In the genomic region with DNA sequence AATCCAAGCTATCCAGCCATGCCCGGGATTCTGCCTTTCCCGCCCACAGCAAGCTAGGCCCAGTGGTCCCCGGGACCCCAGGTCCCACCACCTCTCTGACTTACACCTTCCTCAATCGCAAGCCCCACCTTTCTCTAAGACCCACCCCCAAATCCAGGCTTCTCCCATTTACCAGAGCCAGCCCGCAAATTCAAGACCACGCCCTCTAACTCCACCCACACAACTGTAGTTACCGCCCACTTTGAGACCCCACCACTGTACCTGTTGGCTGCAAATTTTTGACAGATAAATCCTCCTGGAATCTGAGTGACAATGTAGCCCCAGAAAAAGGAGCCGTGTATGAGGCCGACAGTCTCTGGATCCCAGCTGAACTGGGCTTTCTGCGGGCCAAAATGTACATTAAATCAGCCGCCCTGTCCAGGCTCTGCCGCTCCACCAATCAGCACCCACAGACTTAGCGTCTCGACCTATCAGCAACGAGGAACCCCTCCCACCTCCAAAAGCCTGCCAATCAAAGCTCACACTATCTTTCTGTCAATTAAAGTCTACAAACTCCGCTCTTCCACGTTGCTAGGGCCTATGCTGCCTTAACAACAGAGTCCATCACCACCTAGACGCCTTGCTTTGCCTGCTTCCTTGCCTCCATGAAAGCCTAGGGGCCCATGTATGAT, we compare ENCODE assay signal across 27 cellular contexts. TPM values are rescaled to one million over a fixed set of nuclear protein-coding genes. Genes with fewer than 3 reads are reported as not detected.
A peak's percentile ranks its signal among the peaks of the same experiment; 100 is the strongest.
DNase-seq lines count a peak whose midpoint lies in the region; ATAC-seq, FAIRE-seq and TF ChIP-seq lines count a peak whose summit lies in the region.
"Had no signal": no experiment of that assay in that cellular context is flagged by ENCODE, and none has a peak within 500 bp of the region (broad histone marks: within the 10 kb centered on the region; RNA-seq: fewer than 3 reads in every experiment).

No MANE protein-coding gene starts in this region.

- H3K4me3 ChIP-seq in GM23338 (no peak overlapping the region), H1 (ENCODE audit: extremely low read depth in 1 of 4, insufficient read depth in 2 of 4, low read depth in 3 of 4, low read length in 4 of 4) (no peak overlapping the region)
- H3K4me3 ChIP-seq: heart left ventricle, lower lobe of right lung, mucosa of descending colon, spleen had no signal

- TF ChIP-seq EP300 in H1 (IDR thresholded peaks at IDR 0.05; ENCODE audit: borderline replicate concordance in 1 of 2, low read depth in 2 of 2, low read length in 2 of 2): no peak

- H2AFZ ChIP-seq in GM23338 (no peak overlapping the region), H1 (ENCODE audit: low read length) (no peak overlapping the region)

- H3K4me3 Mint-ChIP-seq in GM23338: no peak overlapping the region; the same call in 2 of the 3 replicates
- H3K4me3 Mint-ChIP-seq: activated CD4-positive, alpha-beta T cell treated with anti-CD3 and anti-CD28 coated beads, Interleukin-2, amount 10 ng/mL, durations not matched to agents 7 days and 5 days; activated T-cell treated with anti-CD3 and anti-CD28 coated beads, Interleukin-2, amount 50 U/mL, for 4 hours; natural killer cell treated with Interleukin-12 subunit alpha and Interleukin-12 subunit beta and Interleukin-15 and Interleukin-18, amount 100 ng/mL, for 72 hours had no signal

- no peaks in the 10 kb centered on the region for H3K79me1 ChIP-seq in H1 (ENCODE audit: low read depth, low read length)

- ATAC-seq in GM23338 (peak; percentile 7), SK-N-SH treated with all-trans-retinoic acid at 6 μM for 48 hours (peak; percentile 40)
- ATAC-seq: activated T-cell treated with anti-CD3 and anti-CD28 coated beads, Interleukin-2, amount 50 U/mL, for 4 hours; heart left ventricle; lower lobe of right lung; mucosa of descending colon; natural killer cell treated with Interleukin-12 subunit alpha and Interleukin-12 subunit beta and Interleukin-15 and Interleukin-18, amount 100 ng/mL, for 72 hours; right cardiac atrium; Right ventricle myocardium inferior had no signal

- no peak overlapping the region for H2BK12ac ChIP-seq in H1 (ENCODE audit: low read depth, low read length)

- TF ChIP-seq POLR2A in H1 (IDR thresholded peaks at IDR 0.05; ENCODE audit: control extremely low read depth in 1 of 2, low read depth in 2 of 2, low read length in 2 of 2): no peak

- peaks cover 0 to 2% of the 10 kb centered on the region in 2 experiments; a peak in 1 of 4 replicates for H3K9me3 ChIP-seq in H1 (ENCODE audit: insufficient read depth in 2 of 2, low read depth in 1 of 2, low read length in 1 of 2)
- H3K9me3 ChIP-seq: heart left ventricle, lower lobe of right lung, mucosa of descending colon, spleen had no signal

- H3K23me2 ChIP-seq in H1 (ENCODE audit: low read depth, low read length): peaks cover 9% of the 10 kb centered on the region; the same call in 1 of the 2 replicates

- no peak for TF ChIP-seq CTCF in 22Rv1 (IDR thresholded peaks at IDR 0.05)
- no peak for TF ChIP-seq CTCF in GM23338 (conservative IDR thresholded peaks at IDR 0.05; ENCODE audit: low read depth in 2 of 2)
- TF ChIP-seq CTCF in H1 (IDR thresholded peaks at IDR 0.05; ENCODE audit: control extremely low read depth in 1 of 3, insufficient read depth in 1 of 3, low read depth in 1 of 3, low read length in 3 of 3): no peak
- TF ChIP-seq CTCF in GM10248 (IDR thresholded peaks at IDR 0.05; ENCODE audit: control extremely low read depth, extremely low read depth, low read depth, missing control alignments): no peak

- H3K27me3 ChIP-seq in GM23338 (ENCODE audit: insufficient read depth) (peaks cover 76% of the 10 kb centered on the region), H1 (replicated peaks in 1 of 4; ENCODE audit: control insufficient read depth in 3 of 4, extremely low read depth in 1 of 4, insufficient read depth in 3 of 4, low read length in 3 of 4) (peaks cover 23 to 62% (median 51%) of the 10 kb centered on the region in 4 experiments; a peak in 6 of 7 replicates)

- H2BK20ac ChIP-seq in H1 (ENCODE audit: low read length): no peak overlapping the region

- H4K5ac ChIP-seq in H1 (ENCODE audit: insufficient read length, low read depth, low read length): no peak overlapping the region

- H3K27ac ChIP-seq in 22Rv1 (peak overlapping the region; percentile 51), GM23338 (ENCODE audit: low read depth) (no peak overlapping the region), H1 (ENCODE audit: low read depth, low read length) (no peak overlapping the region)
- H3K27ac ChIP-seq: heart left ventricle, lower lobe of right lung, spleen had no signal

- peaks cover 5% of the 10 kb centered on the region for H3K36me3 Mint-ChIP-seq in GM23338 (ENCODE audit: low read depth)

- H4K91ac ChIP-seq in H1 (replicated peaks; ENCODE audit: insufficient read length, low read length): no peak overlapping the region

- H3K4ac ChIP-seq in H1 (replicated peaks; ENCODE audit: insufficient read length, low read depth, low read length): peak overlapping the region; percentile 79

- H3K27ac Mint-ChIP-seq in GM23338: no peak overlapping the region
- H3K27ac Mint-ChIP-seq: activated CD4-positive, alpha-beta T cell treated with anti-CD3 and anti-CD28 coated beads, Interleukin-2, amount 10 ng/mL, durations not matched to agents 7 days and 5 days; natural killer cell treated with Interleukin-12 subunit alpha and Interleukin-12 subunit beta and Interleukin-15 and Interleukin-18, amount 100 ng/mL, for 72 hours had no signal

- CTCF ChIA-PET in H1 (lab: Charles Lee; ENCODE audit: partially characterized antibody) (interaction anchor here (0.6 to 4.7 kb wide), 5 partner anchors 11 to 1991 kb away, joined by 3 to 38 read pairs (median 5); partner anchors contain the start of genes DKKL1, GFY and PTH2), GM10248 (lab: Yijun Ruan, JAX) (interaction anchor here (1.2 to 2.4 kb wide), 3 partner anchors 41 to 107 kb away, joined by 3 to 14 read pairs (median 4); no protein-coding TSS in a partner anchor)

- no peak overlapping the region for H2BK5ac ChIP-seq in H1 (ENCODE audit: low read depth, low read length)

- H3K27me3 Mint-ChIP-seq in GM23338 (ENCODE audit: insufficient read depth, low read depth, poor library complexity): peaks cover 75% of the 10 kb centered on the region

- DNase-seq in GM23338 (ENCODE audit: low spot score) (no peak), H1 (ENCODE audit: low read depth in 1 of 2, low spot score in 2 of 2) (no peak), inferior parietal cortex (ENCODE audit: extremely low spot score) (no peak), GM19239 (ENCODE audit: insufficient read length, low spot score) (no peak), T-helper 1 cell (no peak), GM10248 (ENCODE audit: extremely low spot score) (no peak)
- DNase-seq: activated CD4-positive, alpha-beta T cell treated with anti-CD3 and anti-CD28 coated beads, Interleukin-2, amount 10 ng/mL, durations not matched to agents 7 days and 5 days; activated gamma-delta T cell treated with Interleukin-2 at 50 U/mL for 16 hours; activated T-cell treated with anti-CD3 and anti-CD28 coated beads, Interleukin-2, amount 50 U/mL, for 4 hours; Calu3; effector CD4-positive, alpha-beta T cell; erythroblast; heart left ventricle; lower lobe of right lung; NCI-H1092 treated with DMSO at 0.1 percent for 48 hours; NCI-H1930; NCI-H526 treated with DMSO at 0.1 percent for 48 hours; spleen had no signal

- H3K23ac ChIP-seq in H1 (ENCODE audit: insufficient read length): no peak overlapping the region

- H4K20me1 ChIP-seq in GM23338 (replicated peaks; ENCODE audit: insufficient read depth): no peaks in the 10 kb centered on the region
- no peaks in the 10 kb centered on the region for H4K20me1 ChIP-seq in H1 (replicated peaks in 1 of 2; ENCODE audit: control insufficient read depth in 1 of 2, insufficient read depth in 2 of 2, low read length in 2 of 2)

- H2BK120ac ChIP-seq in H1 (replicated peaks; ENCODE audit: low read depth, low read length): no peak overlapping the region

- 95% methylated on average over 18 of the region's 18 CpGs; no CpG with 5 or more reads in 1 of the 2 experiments for WGBS in H1 (ENCODE audit: extremely low coverage in 1 of 2, insufficient coverage in 1 of 2, insufficient read length in 1 of 2, insufficient replicate concordance in 2 of 2, low coverage in 1 of 2, low lambda C conversion rate in 2 of 2, missing lambda C conversion rate in 1 of 2), 2 experiments

- H3K79me2 ChIP-seq in GM23338 (replicated peaks; ENCODE audit: insufficient read depth): no peaks in the 10 kb centered on the region
- no peaks in the 10 kb centered on the region for H3K79me2 ChIP-seq in H1 (ENCODE audit: control insufficient read depth in 1 of 2, insufficient read depth in 2 of 2, low read length in 2 of 2)

- H2BK15ac ChIP-seq in H1 (ENCODE audit: low read length): peak overlapping the region; percentile 1; the same call in 1 of the 2 replicates

- H3K4me1 Mint-ChIP-seq in GM23338: peaks cover 35% of the 10 kb centered on the region

- H4K8ac ChIP-seq in H1 (ENCODE audit: extremely low read depth, insufficient read depth, low read length): no peak overlapping the region

- no peak overlapping the region for H3K14ac ChIP-seq in H1 (ENCODE audit: insufficient read length)

- no peak overlapping the region for H3K56ac ChIP-seq in H1 (replicated peaks; ENCODE audit: insufficient read length, low read depth, low read length)

- TF ChIP-seq RAD21 in H1 (IDR thresholded peaks at IDR 0.05 in 1 of 2, conservative IDR thresholded peaks at IDR 0.05 in 1 of 2; ENCODE audit: low read depth in 2 of 2, low read length in 2 of 2): no peak

- H2AK5ac ChIP-seq in H1 (ENCODE audit: low read depth, low read length): no peak overlapping the region; the same call in 1 of the 2 replicates

- H3K4me2 ChIP-seq in GM23338 (peak overlapping the region; percentile 72; the same call in 1 of the 2 replicates), H1 (ENCODE audit: insufficient read depth in 1 of 2, low read depth in 2 of 2, low read length in 2 of 2) (no peak overlapping the region; a peak in 1 of 4 replicates)

- peaks cover 27% of the 10 kb centered on the region for H3F3A ChIP-seq in GM23338 (replicated peaks; ENCODE audit: low read depth)

- peaks cover 24% of the 10 kb centered on the region for H3K4me1 ChIP-seq in GM23338 (ENCODE audit: insufficient read depth)
- H3K4me1 ChIP-seq in H1 (replicated peaks in 1 of 4; ENCODE audit: control insufficient read depth in 3 of 4, insufficient read depth in 4 of 4, low read length in 3 of 4): peaks cover 0 to 21% (median 12%) of the 10 kb centered on the region in 4 experiments; a peak in 5 of 7 replicates
- H3K4me1 ChIP-seq: lower lobe of right lung had no signal

- POLR2A ChIA-PET in H1 (lab: Charles Lee; ENCODE audit: partially characterized antibody): interaction anchor here (0.7 to 2.3 kb wide), 9 partner anchors 10 to 126 kb away, joined by 3 to 17 read pairs (median 4); partner anchors contain the start of genes GFY and RPL13A
- POLR2A ChIA-PET in GM10248 (lab: Yijun Ruan, JAX): no interaction called here

- H3K36me3 ChIP-seq in GM23338 (ENCODE audit: insufficient read depth) (no peaks in the 10 kb centered on the region), H1 (ENCODE audit: control insufficient read depth in 2 of 4, insufficient read depth in 4 of 4, low read length in 3 of 4) (no peaks in the 10 kb centered on the region)
- H3K36me3 ChIP-seq: heart left ventricle, lower lobe of right lung, spleen had no signal

- no peak overlapping the region for H3K9ac ChIP-seq in H1 (replicated peaks in 1 of 4; ENCODE audit: extremely low read depth in 1 of 4, low read depth in 3 of 4, low read length in 3 of 4)

- FAIRE-seq in H1 (lab: Jason Lieb, UNC) (no peak), GM19239 (lab: Jason Lieb, UNC) (no peak)
- FAIRE-seq: GM12891 had no signal

- H3K9me2 ChIP-seq in GM23338 (ENCODE audit: insufficient read depth): no peaks in the 10 kb centered on the region

- H3K18ac ChIP-seq in H1 (ENCODE audit: extremely low read depth, low read length): no peak overlapping the region

- peaks cover 13% of the 10 kb centered on the region for H3K9me3 Mint-ChIP-seq in GM23338
- H3K9me3 Mint-ChIP-seq: activated CD4-positive, alpha-beta T cell treated with anti-CD3 and anti-CD28 coated beads, Interleukin-2, amount 10 ng/mL, durations not matched to agents 7 days and 5 days; activated T-cell treated with anti-CD3 and anti-CD28 coated beads, Interleukin-2, amount 50 U/mL, for 4 hours; natural killer cell treated with Interleukin-12 subunit alpha and Interleukin-12 subunit beta and Interleukin-15 and Interleukin-18, amount 100 ng/mL, for 72 hours had no signal

RNA-seq across cellular contexts. Expression of gene SLC17A7, which starts 6.3 kb away (rescaled TPM):
- total RNA-seq in GM23338 (2014; rRNA removed; shearing (Covaris generic)): 0.90 and 1.6 TPM in 2 replicates
- polyA plus RNA-seq in GM23338 (2016; fragmentation: Nextera tagmentation; extraction: Ambion mirVana) (1.5 TPM in 2 replicates), H1 (2011; rRNA removed) (2.7 and 4.7 TPM in 2 replicates)
- 2.3 and 3.0 TPM in 2 replicates for total RNA-seq in H1 (2021; fragmentation: NEBNext Ultra II Directional; extraction: Animal tissue kit (Norgen Biotek cat#: 25700))
- 2.8 TPM for polyA plus RNA-seq in H1 (2011; cell fraction: cytosol; rRNA removed)
- 4.6 TPM for polyA plus RNA-seq in H1 (2011; cell fraction: nucleus; rRNA removed)
- 1.8 to 2.6 TPM (median 2.5 TPM) in 4 replicates for polyA plus RNA-seq in H1 (2012, experiment 1 of 2)
- polyA plus RNA-seq in H1 (2012, experiment 2 of 2): 1.9 TPM
- polyA plus RNA-seq in H1 (2013, experiment 1 of 2): 3.2 TPM
- 3.5 TPM for polyA plus RNA-seq in H1 (2013, experiment 2 of 2)
- polyA minus RNA-seq in H1 (2011; rRNA and poly(A)+ RNA removed): 1.1 and 1.7 TPM in 2 replicates
- polyA minus RNA-seq in H1 (2011; cell fraction: cytosol; rRNA and poly(A)+ RNA removed): 2.6 TPM
- 3.5 TPM for polyA minus RNA-seq in H1 (2011; cell fraction: nucleus; rRNA and poly(A)+ RNA removed)
- total RNA-seq: Calu3; natural killer cell treated with Interleukin-12 subunit alpha and Interleukin-12 subunit beta and Interleukin-15 and Interleukin-18, amount 100 ng/mL, for 72 hours had no signal

RNA-seq across cellular contexts. Expression of gene GFY, which starts 9.9 kb away (rescaled TPM):
- not detected in 2 replicates for total RNA-seq in GM23338 (2014; rRNA removed; shearing (Covaris generic))
- polyA plus RNA-seq in GM23338 (2016; fragmentation: Nextera tagmentation; extraction: Ambion mirVana): 1.2 and 1.7 TPM in 2 replicates
- 0.93 and 1.1 TPM in 2 replicates for total RNA-seq in H1 (2021; fragmentation: NEBNext Ultra II Directional; extraction: Animal tissue kit (Norgen Biotek cat#: 25700))
- polyA plus RNA-seq in H1 (2011; rRNA removed): 0.68 and 1.2 TPM in 2 replicates
- 0.47 TPM for polyA plus RNA-seq in H1 (2011; cell fraction: cytosol; rRNA removed)
- polyA plus RNA-seq in H1 (2011; cell fraction: nucleus; rRNA removed): 1.5 TPM
- polyA plus RNA-seq in H1 (2012, experiment 1 of 2): 1.2 to 2.3 TPM (median 1.7 TPM) in 4 replicates
- 1.1 TPM for polyA plus RNA-seq in H1 (2012, experiment 2 of 2)
- polyA plus RNA-seq in H1 (2013, experiment 1 of 2): 3.5 TPM
- 2.8 TPM for polyA plus RNA-seq in H1 (2013, experiment 2 of 2)
- polyA minus RNA-seq in H1 (2011; rRNA and poly(A)+ RNA removed): 0.19 TPM in 1 of 2 replicates, not detected in the other
- polyA minus RNA-seq in H1 (2011; cell fraction: cytosol; rRNA and poly(A)+ RNA removed): not detected
- polyA minus RNA-seq in H1 (2011; cell fraction: nucleus; rRNA and poly(A)+ RNA removed): 0.70 TPM
- total RNA-seq: activated CD4-positive, alpha-beta T cell treated with anti-CD3 and anti-CD28 coated beads, Interleukin-2, amount 10 ng/mL, durations not matched to agents 7 days and 5 days; activated T-cell treated with anti-CD3 and anti-CD28 coated beads, Interleukin-2, amount 50 U/mL, for 4 hours; Calu3; heart left ventricle; lower lobe of right lung; mucosa of descending colon; natural killer cell treated with Interleukin-12 subunit alpha and Interleukin-12 subunit beta and Interleukin-15 and Interleukin-18, amount 100 ng/mL, for 72 hours; OCI-LY7; right cardiac atrium; Right ventricle myocardium inferior; spleen; urinary bladder had no signal
- polyA plus RNA-seq: right cardiac atrium, spleen, urinary bladder had no signal

RNA-seq across cellular contexts. Expression of gene PTH2, which starts 11.8 kb away (rescaled TPM):
- not detected in 2 replicates for total RNA-seq in GM23338 (2014; rRNA removed; shearing (Covaris generic))
- polyA plus RNA-seq in GM23338 (2016; fragmentation: Nextera tagmentation; extraction: Ambion mirVana): 1.3 and 1.6 TPM in 2 replicates
- total RNA-seq in H1 (2021; fragmentation: NEBNext Ultra II Directional; extraction: Animal tissue kit (Norgen Biotek cat#: 25700)): 0.82 TPM in 1 of 2 replicates, not detected in the other
- polyA plus RNA-seq in H1 (2011; rRNA removed): 0.50 TPM in 1 of 2 replicates, not detected in the other
- 0.41 TPM for polyA plus RNA-seq in H1 (2011; cell fraction: cytosol; rRNA removed)
- 0.40 TPM for polyA plus RNA-seq in H1 (2011; cell fraction: nucleus; rRNA removed)
- polyA plus RNA-seq in H1 (2012, experiment 1 of 2): 0.63 to 0.70 TPM in 2 of 4 replicates, not detected in the others
- not detected for polyA plus RNA-seq in H1 (2012, experiment 2 of 2)
- 0.81 TPM for polyA plus RNA-seq in H1 (2013, experiment 1 of 2)
- 0.83 TPM for polyA plus RNA-seq in H1 (2013, experiment 2 of 2)
- not detected in 2 replicates for polyA minus RNA-seq in H1 (2011; rRNA and poly(A)+ RNA removed)
- not detected for polyA minus RNA-seq in H1 (2011; cell fraction: cytosol; rRNA and poly(A)+ RNA removed)
- not detected for polyA minus RNA-seq in H1 (2011; cell fraction: nucleus; rRNA and poly(A)+ RNA removed)
- total RNA-seq: activated T-cell treated with anti-CD3 and anti-CD28 coated beads, Interleukin-2, amount 50 U/mL, for 4 hours; Calu3; heart left ventricle; lower lobe of right lung; mucosa of descending colon; natural killer cell treated with Interleukin-12 subunit alpha and Interleukin-12 subunit beta and Interleukin-15 and Interleukin-18, amount 100 ng/mL, for 72 hours; right cardiac atrium; Right ventricle myocardium inferior; spleen; urinary bladder had no signal
- polyA plus RNA-seq: heart left ventricle, right cardiac atrium, spleen, urinary bladder had no signal

RNA-seq across cellular contexts. Expression of gene PIH1D1, which starts 16.6 kb away (rescaled TPM):
- 147 and 164 TPM in 2 replicates for total RNA-seq in GM23338 (2014; rRNA removed; shearing (Covaris generic))
- polyA plus RNA-seq in GM23338 (2016; fragmentation: Nextera tagmentation; extraction: Ambion mirVana) (93.6 and 103 TPM in 2 replicates), H1 (2011; rRNA removed) (195 and 220 TPM in 2 replicates)
- total RNA-seq in H1 (2021; fragmentation: NEBNext Ultra II Directional; extraction: Animal tissue kit (Norgen Biotek cat#: 25700)): 146 and 155 TPM in 2 replicates
- polyA plus RNA-seq in H1 (2011; cell fraction: cytosol; rRNA removed): 231 TPM
- 195 TPM for polyA plus RNA-seq in H1 (2011; cell fraction: nucleus; rRNA removed)
- 192 to 228 TPM (median 222 TPM) in 4 replicates for polyA plus RNA-seq in H1 (2012, experiment 1 of 2)
- polyA plus RNA-seq in H1 (2012, experiment 2 of 2): 206 TPM
- 148 TPM for polyA plus RNA-seq in H1 (2013, experiment 1 of 2)
- polyA plus RNA-seq in H1 (2013, experiment 2 of 2): 146 TPM
- polyA minus RNA-seq in H1 (2011; rRNA and poly(A)+ RNA removed): 107 and 108 TPM in 2 replicates
- polyA minus RNA-seq in H1 (2011; cell fraction: cytosol; rRNA and poly(A)+ RNA removed): 65.8 TPM
- 63.0 TPM for polyA minus RNA-seq in H1 (2011; cell fraction: nucleus; rRNA and poly(A)+ RNA removed)

RNA-seq across cellular contexts. Expression of gene ALDH16A1, which starts 18.0 kb away (rescaled TPM):
- total RNA-seq in GM23338 (2014; rRNA removed; shearing (Covaris generic)): 57.3 and 62.3 TPM in 2 replicates
- polyA plus RNA-seq in GM23338 (2016; fragmentation: Nextera tagmentation; extraction: Ambion mirVana) (16.8 and 20.0 TPM in 2 replicates), H1 (2011; rRNA removed) (30.5 and 54.8 TPM in 2 replicates)
- 32.7 and 34.3 TPM in 2 replicates for total RNA-seq in H1 (2021; fragmentation: NEBNext Ultra II Directional; extraction: Animal tissue kit (Norgen Biotek cat#: 25700))
- 32.1 TPM for polyA plus RNA-seq in H1 (2011; cell fraction: cytosol; rRNA removed)
- 81.6 TPM for polyA plus RNA-seq in H1 (2011; cell fraction: nucleus; rRNA removed)
- polyA plus RNA-seq in H1 (2012, experiment 1 of 2): 26.2 to 40.1 TPM (median 35.4 TPM) in 4 replicates
- polyA plus RNA-seq in H1 (2012, experiment 2 of 2): 25.7 TPM
- polyA plus RNA-seq in H1 (2013, experiment 1 of 2): 19.9 TPM
- polyA plus RNA-seq in H1 (2013, experiment 2 of 2): 18.5 TPM
- 13.9 and 18.1 TPM in 2 replicates for polyA minus RNA-seq in H1 (2011; rRNA and poly(A)+ RNA removed)
- polyA minus RNA-seq in H1 (2011; cell fraction: cytosol; rRNA and poly(A)+ RNA removed): 25.7 TPM
- 21.3 TPM for polyA minus RNA-seq in H1 (2011; cell fraction: nucleus; rRNA and poly(A)+ RNA removed)
